8 cellular contexts compared by ENCODE assay signal in the genomic region with DNA sequence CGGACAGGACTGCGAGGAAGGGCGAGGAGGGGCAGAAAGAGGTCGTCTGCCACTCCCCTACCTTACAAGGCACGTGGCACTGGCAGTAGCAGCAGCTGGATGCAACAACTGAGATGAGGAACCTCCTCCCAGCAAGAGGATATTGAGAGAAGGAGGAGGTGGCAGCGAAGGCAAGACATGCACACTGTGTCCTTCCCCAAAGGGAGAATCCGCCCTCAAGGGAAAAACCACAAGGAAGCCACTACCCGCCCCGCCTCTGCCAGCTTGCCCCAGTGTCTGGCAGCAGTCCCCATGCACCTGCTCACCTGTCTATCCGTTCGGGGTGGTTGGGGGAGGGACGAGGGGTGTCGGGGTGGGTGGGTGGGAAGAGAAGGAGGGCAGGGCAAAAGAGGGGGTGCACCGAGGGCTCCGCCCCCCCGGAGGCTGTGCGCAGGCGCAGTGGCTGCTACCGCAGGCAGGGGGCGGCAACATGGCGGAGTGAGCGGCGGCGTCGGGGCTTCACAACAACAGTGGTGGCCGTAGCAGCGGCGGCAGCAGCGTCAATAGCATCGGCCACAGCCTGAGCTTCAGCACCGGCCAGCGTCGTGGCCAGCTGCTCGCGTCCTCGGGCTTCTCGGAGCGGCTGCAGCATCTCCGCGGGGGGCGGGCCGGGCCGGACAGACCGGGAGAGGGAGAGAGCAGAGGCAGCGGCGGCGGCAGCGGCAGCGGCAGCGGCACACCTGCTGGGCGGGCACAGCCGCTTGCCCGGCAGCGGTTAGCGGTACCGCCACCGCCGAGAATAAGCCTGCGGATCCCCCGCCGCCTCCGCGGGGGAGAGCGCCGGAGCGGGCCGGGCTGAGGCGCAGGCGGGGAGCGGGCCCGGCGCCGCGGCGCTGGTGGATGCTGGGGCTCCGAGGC. TPM values are rescaled to one million over a fixed set of nuclear protein-coding genes. Genes with fewer than 3 reads are reported as not detected.
DNase-seq lines count a peak whose midpoint lies in the region; ATAC-seq, FAIRE-seq and TF ChIP-seq lines count a peak whose summit lies in the region.

A gene with protein sequence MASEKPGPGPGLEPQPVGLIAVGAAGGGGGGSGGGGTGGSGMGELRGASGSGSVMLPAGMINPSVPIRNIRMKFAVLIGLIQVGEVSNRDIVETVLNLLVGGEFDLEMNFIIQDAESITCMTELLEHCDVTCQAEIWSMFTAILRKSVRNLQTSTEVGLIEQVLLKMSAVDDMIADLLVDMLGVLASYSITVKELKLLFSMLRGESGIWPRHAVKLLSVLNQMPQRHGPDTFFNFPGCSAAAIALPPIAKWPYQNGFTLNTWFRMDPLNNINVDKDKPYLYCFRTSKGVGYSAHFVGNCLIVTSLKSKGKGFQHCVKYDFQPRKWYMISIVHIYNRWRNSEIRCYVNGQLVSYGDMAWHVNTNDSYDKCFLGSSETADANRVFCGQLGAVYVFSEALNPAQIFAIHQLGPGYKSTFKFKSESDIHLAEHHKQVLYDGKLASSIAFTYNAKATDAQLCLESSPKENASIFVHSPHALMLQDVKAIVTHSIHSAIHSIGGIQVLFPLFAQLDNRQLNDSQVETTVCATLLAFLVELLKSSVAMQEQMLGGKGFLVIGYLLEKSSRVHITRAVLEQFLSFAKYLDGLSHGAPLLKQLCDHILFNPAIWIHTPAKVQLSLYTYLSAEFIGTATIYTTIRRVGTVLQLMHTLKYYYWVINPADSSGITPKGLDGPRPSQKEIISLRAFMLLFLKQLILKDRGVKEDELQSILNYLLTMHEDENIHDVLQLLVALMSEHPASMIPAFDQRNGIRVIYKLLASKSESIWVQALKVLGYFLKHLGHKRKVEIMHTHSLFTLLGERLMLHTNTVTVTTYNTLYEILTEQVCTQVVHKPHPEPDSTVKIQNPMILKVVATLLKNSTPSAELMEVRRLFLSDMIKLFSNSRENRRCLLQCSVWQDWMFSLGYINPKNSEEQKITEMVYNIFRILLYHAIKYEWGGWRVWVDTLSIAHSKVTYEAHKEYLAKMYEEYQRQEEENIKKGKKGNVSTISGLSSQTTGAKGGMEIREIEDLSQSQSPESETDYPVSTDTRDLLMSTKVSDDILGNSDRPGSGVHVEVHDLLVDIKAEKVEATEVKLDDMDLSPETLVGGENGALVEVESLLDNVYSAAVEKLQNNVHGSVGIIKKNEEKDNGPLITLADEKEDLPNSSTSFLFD (N-terminal part only) (plus strand): TSS at position 436 of the 897 bp plus-strand sequence. CDS start 551 bp downstream, outside the sequence.

- peak; percentile 73 for ATAC-seq in HG02623 (IDR thresholded peaks at IDR 0.05; ENCODE audit: unreplicated experiment)
- peak; percentile 83 for ATAC-seq in aorta (ENCODE audit: low FRiP score)

- H3K27me3 ChIP-seq in astrocyte (ENCODE audit: insufficient read depth, low read length), result no peaks in the 10 kb centered on the region
- no peaks in the 10 kb centered on the region for H3K27me3 ChIP-seq in aorta (ENCODE audit: control insufficient read depth in 1 of 2, insufficient read depth in 2 of 2, low read length in 1 of 2)

- no peaks in the 10 kb centered on the region for H3K79me2 ChIP-seq in astrocyte (ENCODE audit: insufficient read depth, low read length)

- peaks cover 14% of the 10 kb centered on the region for H3K4me1 Mint-ChIP-seq in T-helper 2 cell treated with Interferon-gamma antibody and Interleukin-4, amounts not matched to agents 5 μg/mL and 100 μg/mL, for 36 hours (ENCODE audit: low read depth)
- peaks cover 10% of the 10 kb centered on the region for H3K4me1 Mint-ChIP-seq in astrocyte (ENCODE audit: low read depth, unreplicated experiment)

- TF ChIP-seq CTCF in GM10266 (IDR thresholded peaks at IDR 0.05; ENCODE audit: control insufficient read depth, insufficient read depth, low read depth, missing control alignments) (no peak), astrocyte (IDR thresholded peaks at IDR 0.05; ENCODE audit: insufficient read depth, low read depth, low read length) (no peak)

- H3K36me3 ChIP-seq in astrocyte (ENCODE audit: insufficient read depth, low read length) (no peaks in the 10 kb centered on the region), aorta (ENCODE audit: control insufficient read depth in 1 of 2, insufficient read depth in 2 of 2, low read length in 1 of 2) (no peaks in the 10 kb centered on the region)

- no peaks in the 10 kb centered on the region for H3K9me3 Mint-ChIP-seq in T-helper 2 cell treated with Interferon-gamma antibody and Interleukin-4, amounts not matched to agents 5 μg/mL and 100 μg/mL, for 36 hours
- no peaks in the 10 kb centered on the region for H3K9me3 Mint-ChIP-seq in astrocyte (ENCODE audit: unreplicated experiment)

- H3K27ac ChIP-seq in astrocyte (ENCODE audit: low read depth, low read length) (no peak within 1 kb of the TSS), aorta (ENCODE audit: low read depth in 1 of 2, low read length in 2 of 2) (no peak within 1 kb of the TSS)

- H3K9me3 ChIP-seq in astrocyte (ENCODE audit: insufficient read depth, low read depth, low read length) (no peaks in the 10 kb centered on the region), aorta (ENCODE audit: control insufficient read depth, low read length) (no peaks in the 10 kb centered on the region)

- peak within 1 kb of the TSS; percentile 15 for H3K27ac Mint-ChIP-seq in T-helper 2 cell treated with Interferon-gamma antibody and Interleukin-4, amounts not matched to agents 5 μg/mL and 100 μg/mL, for 36 hours
- peak within 1 kb of the TSS; percentile 70 for H3K27ac Mint-ChIP-seq in astrocyte (ENCODE audit: unreplicated experiment)

- H3K36me3 Mint-ChIP-seq in T-helper 2 cell treated with Interferon-gamma antibody and Interleukin-4, amounts not matched to agents 5 μg/mL and 100 μg/mL, for 36 hours (ENCODE audit: low read depth), result no peaks in the 10 kb centered on the region
- H3K36me3 Mint-ChIP-seq in astrocyte (ENCODE audit: low read depth, unreplicated experiment), result no peaks in the 10 kb centered on the region

- DNase-seq in GM10266 (ENCODE audit: extremely low spot score), result peak; percentile 86
- DNase-seq in NCI-H1436 (lab: John Stamatoyannopoulos, UW), result peak; percentile 54
- DNase-seq in T-helper 2 cell treated with Interferon-gamma antibody and Interleukin-4, amounts not matched to agents 5 μg/mL and 100 μg/mL, for 36 hours (ENCODE audit: low spot score), result peak; percentile 67
- peak; percentile 47 for DNase-seq in astrocyte (ENCODE audit: low read depth)
- peak; percentile 79 for DNase-seq in hepatic stellate cell (ENCODE audit: low spot score)
- peak; percentile 52 for DNase-seq in renal cortical epithelial cell (ENCODE audit: low read depth)
- DNase-seq in aorta, result peak; percentile 86 to 92

- H2AFZ ChIP-seq in astrocyte (ENCODE audit: low read depth, low read length), result peak within 1 kb of the TSS; percentile 93

- peaks cover 10% of the 10 kb centered on the region for H4K20me1 ChIP-seq in astrocyte (ENCODE audit: insufficient read depth, low read length)

- no peak for FAIRE-seq in astrocyte (lab: Jason Lieb, UNC)

- H3K4me1 ChIP-seq in astrocyte (ENCODE audit: insufficient read depth, low read length) (peaks cover 9% of the 10 kb centered on the region), aorta (ENCODE audit: control insufficient read depth in 1 of 2, insufficient read depth in 2 of 2, low read length in 2 of 2) (peaks cover 0 to 3% of the 10 kb centered on the region in 2 donors)

- intact Hi-C loops in aorta (cut with DNase I), result no loop called here

- H3K4me3 ChIP-seq in astrocyte (ENCODE audit: insufficient read depth, low read depth, low read length) (peak within 1 kb of the TSS; percentile 70), aorta (ENCODE audit: low read length in 2 of 2) (peak within 1 kb of the TSS; percentile 57 to 98)

- peak within 1 kb of the TSS; percentile 64 for H3K9ac ChIP-seq in astrocyte (ENCODE audit: low read length)

- peak within 1 kb of the TSS; percentile 84 for H3K4me3 Mint-ChIP-seq in T-helper 2 cell treated with Interferon-gamma antibody and Interleukin-4, amounts not matched to agents 5 μg/mL and 100 μg/mL, for 36 hours
- peak within 1 kb of the TSS; percentile 91 for H3K4me3 Mint-ChIP-seq in astrocyte (ENCODE audit: unreplicated experiment)

- peaks cover 52% of the 10 kb centered on the region for H3K27me3 Mint-ChIP-seq in T-helper 2 cell treated with Interferon-gamma antibody and Interleukin-4, amounts not matched to agents 5 μg/mL and 100 μg/mL, for 36 hours (ENCODE audit: low read depth)
- H3K27me3 Mint-ChIP-seq in astrocyte (ENCODE audit: low read depth, unreplicated experiment), result no peaks in the 10 kb centered on the region

- peak within 1 kb of the TSS; percentile 89 for H3K4me2 ChIP-seq in astrocyte (ENCODE audit: low read length)

- 0 to 1% methylated on average over 50 to 76 of the region's 76 CpGs for WGBS in aorta, 2 donors

RNA-seq across cellular contexts. Expression of the gene that starts here (rescaled TPM):
- total RNA-seq in astrocyte (7.6 and 7.8 TPM in 2 replicates), renal cortical epithelial cell (5.9 and 31.2 TPM in 2 replicates), aorta (10 to 100 TPM; 14.0 to 14.7 TPM)
- 1 to 10 TPM; 1.9 to 3.5 TPM for polyA plus RNA-seq in aorta
